Comparison of ENCODE assay signal across 23 cellular contexts in genomic region chr6:38191418-38191817, GRCh38.
"Had no signal": no experiment of that assay in that cellular context is flagged by ENCODE, and none has a peak within 500 bp of the region (broad histone marks: within the 10 kb centered on the region; RNA-seq: fewer than 3 reads in every experiment).

No MANE protein-coding gene starts in this region.

- H3K9me3 ChIP-seq: breast epithelium, SJCRH30, SK-N-SH had no signal

- ATAC-seq: activated CD4-positive, alpha-beta T cell treated with anti-CD3 and anti-CD28 coated beads for 36 hours; activated CD8-positive, alpha-beta T cell treated with anti-CD3 and anti-CD28 coated beads for 36 hours; activated T-cell treated with anti-CD3 and anti-CD28 coated beads, Interleukin-2, amount 50 U/mL, for 72 hours; Panc1; Right ventricle myocardium inferior had no signal

- H3K4me1 Mint-ChIP-seq: activated CD4-positive, alpha-beta T cell treated with anti-CD3 and anti-CD28 coated beads for 36 hours; activated naive CD4-positive, alpha-beta T cell treated with anti-CD3 and anti-CD28 coated beads, Interleukin-2, amount 50 U/mL, for 24 hours had no signal

- H3K27ac ChIP-seq: breast epithelium, SJCRH30, VCaP had no signal

- H3K27ac Mint-ChIP-seq: activated CD4-positive, alpha-beta T cell treated with anti-CD3 and anti-CD28 coated beads for 36 hours; activated CD8-positive, alpha-beta T cell treated with anti-CD3 and anti-CD28 coated beads for 36 hours; activated naive CD4-positive, alpha-beta T cell treated with anti-CD3 and anti-CD28 coated beads, Interleukin-2, amount 50 U/mL, for 24 hours; activated T-cell treated with anti-CD3 and anti-CD28 coated beads, Interleukin-2, amount 50 U/mL, for 72 hours; activated T-helper 2 cell treated with anti-CD3 and anti-CD28 coated beads, Interferon-gamma antibody, Interleukin-2, Interleukin-4, amounts not matched to agents 10 μg/mL and 5 μg/mL and 100 μg/mL, durations not matched to agents 14 hours and 24 hours and 36 hours had no signal

- H3K9ac ChIP-seq: SK-N-SH had no signal

- H3K27me3 ChIP-seq: breast epithelium, SJCRH30 had no signal

- H3K9me3 Mint-ChIP-seq: activated CD8-positive, alpha-beta T cell treated with anti-CD3 and anti-CD28 coated beads for 36 hours; activated naive CD4-positive, alpha-beta T cell treated with anti-CD3 and anti-CD28 coated beads, Interleukin-2, amount 50 U/mL, for 24 hours; activated T-cell treated with anti-CD3 and anti-CD28 coated beads, Interleukin-2, amount 50 U/mL, for 72 hours; activated T-helper 2 cell treated with anti-CD3 and anti-CD28 coated beads, Interferon-gamma antibody, Interleukin-2, Interleukin-4, amounts not matched to agents 10 μg/mL and 5 μg/mL and 100 μg/mL, durations not matched to agents 14 hours and 24 hours and 36 hours had no signal

- H3K4me3 Mint-ChIP-seq: activated CD4-positive, alpha-beta T cell treated with anti-CD3 and anti-CD28 coated beads for 36 hours; activated CD8-positive, alpha-beta T cell treated with anti-CD3 and anti-CD28 coated beads for 36 hours; activated naive CD4-positive, alpha-beta T cell treated with anti-CD3 and anti-CD28 coated beads, Interleukin-2, amount 50 U/mL, for 24 hours; activated T-cell treated with anti-CD3 and anti-CD28 coated beads, Interleukin-2, amount 50 U/mL, for 72 hours had no signal

- H3K36me3 ChIP-seq: breast epithelium, SJCRH30 had no signal

- H3K4me2 ChIP-seq: SK-N-SH had no signal

- H3K27me3 Mint-ChIP-seq: activated CD4-positive, alpha-beta T cell treated with anti-CD3 and anti-CD28 coated beads for 36 hours; activated CD8-positive, alpha-beta T cell treated with anti-CD3 and anti-CD28 coated beads for 36 hours; activated naive CD4-positive, alpha-beta T cell treated with anti-CD3 and anti-CD28 coated beads, Interleukin-2, amount 50 U/mL, for 24 hours had no signal

- DNase-seq: activated CD4-positive, alpha-beta T cell treated with anti-CD3 and anti-CD28 coated beads for 36 hours; activated CD8-positive, alpha-beta T cell treated with anti-CD3 and anti-CD28 coated beads for 36 hours; activated gamma-delta T cell treated with Interleukin-2 at 50 U/mL for 16 hours; activated T-cell treated with anti-CD3 and anti-CD28 coated beads, Interleukin-2, amount 50 U/mL, for 72 hours; KG1; NCI-H1092; NCI-H1930; NCI-H2171; NCI-H2227 treated with DMSO at 0.1 percent for 48 hours; NCI-H446 treated with DMSO at 0.1 percent for 48 hours; NCI-H524 treated with DMSO at 0.1 percent for 48 hours; NCI-H82; OCI-M1; RPMI8226; SJCRH30; SK-N-SH; T-helper 1 cell had no signal

- H3K4me1 ChIP-seq: breast epithelium had no signal

- H3K4me3 ChIP-seq: breast epithelium, SJCRH30 had no signal
